1 cellular context compared by ENCODE assay signal in genomic region chr5:141716009-141716408, GRCh38.
TF ChIP-seq lines count a peak whose summit lies in the region.

No MANE protein-coding gene starts in this region.

TF ChIP-seq in GM23338, 12 proteins besides CTCF, POLR2A, EP300 and RAD21 (continued from another document):
- TF ChIP-seq ZNF462 (CRISPR knock-in tag; IDR thresholded peaks at IDR 0.05) (no peak), ZNF331 (CRISPR knock-in tag; IDR thresholded peaks at IDR 0.05; ENCODE audit: low read depth) (no peak)
TF ChIP-seq in GM23338: peak in this region for 0.
